In genomic region chr7:100171087-100171681, GRCh38 we compare ENCODE assay signal across 8 cellular contexts. TPM values are rescaled to one million over a fixed set of nuclear protein-coding genes. Genes with fewer than 3 reads are reported as not detected.
DNase-seq lines count a peak whose midpoint lies in the region; ATAC-seq, FAIRE-seq and TF ChIP-seq lines count a peak whose summit lies in the region.
"Had no signal": no experiment of that assay in that cellular context is flagged by ENCODE, and none has a peak within 500 bp of the region (broad histone marks: within the 10 kb centered on the region; RNA-seq: fewer than 3 reads in every experiment).

No MANE protein-coding gene starts in this region.

- no peak for TF ChIP-seq RAD21 in H1 (IDR thresholded peaks at IDR 0.05 in 1 of 2, conservative IDR thresholded peaks at IDR 0.05 in 1 of 2; ENCODE audit: low read depth in 2 of 2, low read length in 2 of 2)

- FAIRE-seq in H1 (lab: Jason Lieb, UNC), result no peak

- ATAC-seq in GM21576 (IDR thresholded peaks at IDR 0.05; ENCODE audit: unreplicated experiment), result no peak

- peak overlapping the region; percentile 57 for H3K4me3 ChIP-seq in OCI-LY1 (ENCODE audit: low read depth, low read length, poor library complexity, severe bottlenecking)
- peak overlapping the region; percentile 47 to 67 (median 56) for H3K4me3 ChIP-seq in H1 (ENCODE audit: extremely low read depth in 1 of 4, insufficient read depth in 2 of 4, low read depth in 3 of 4, low read length in 4 of 4)
- H3K4me3 ChIP-seq in sigmoid colon, result peak overlapping the region; percentile 6 to 52 (median 44)

- H4K5ac ChIP-seq in H1 (ENCODE audit: insufficient read length, low read depth, low read length), result no peak overlapping the region

- peaks cover 25% of the 10 kb centered on the region for H3K27me3 ChIP-seq in OCI-LY1 (ENCODE audit: insufficient read depth, low read length)
- peaks cover 0 to 10% (median 2%) of the 10 kb centered on the region in 4 experiments; a peak in 2 of 7 replicates for H3K27me3 ChIP-seq in H1 (replicated peaks in 1 of 4; ENCODE audit: control insufficient read depth in 3 of 4, extremely low read depth in 1 of 4, insufficient read depth in 3 of 4, low read length in 3 of 4)
- H3K27me3 ChIP-seq in sigmoid colon, result peaks cover 0 to 21% (median 13%) of the 10 kb centered on the region in 3 donors

- no peak overlapping the region; the same call in 1 of the 2 replicates for H2BK5ac ChIP-seq in H1 (ENCODE audit: low read depth, low read length)

- no peak overlapping the region for H2AK5ac ChIP-seq in H1 (ENCODE audit: low read depth, low read length)

- TF ChIP-seq CTCF in OCI-LY1 (IDR thresholded peaks at IDR 0.05; ENCODE audit: low read length) (no peak), H1 (IDR thresholded peaks at IDR 0.05; ENCODE audit: control extremely low read depth in 1 of 3, insufficient read depth in 1 of 3, low read depth in 1 of 3, low read length in 3 of 3) (no peak), sigmoid colon (IDR thresholded peaks at IDR 0.05) (no peak)

- WGBS in H1 (ENCODE audit: extremely low coverage in 1 of 2, insufficient coverage in 1 of 2, insufficient read length in 1 of 2, insufficient replicate concordance in 2 of 2, low coverage in 1 of 2, low lambda C conversion rate in 2 of 2, missing lambda C conversion rate in 1 of 2), 2 experiments, result 8% methylated on average over 28 of the region's 61 CpGs; no CpG with 5 or more reads in 1 of the 2 experiments
- WGBS in sigmoid colon, 2 donors, result 2 to 4% methylated on average over 61 of the region's 61 CpGs

- POLR2A ChIA-PET in H1 (lab: Charles Lee; ENCODE audit: partially characterized antibody), result interaction anchor here (0.7 to 11.0 kb wide), 12 partner anchors 8 to 84 kb away, joined by 3 to 145 read pairs (median 4); partner anchors contain the start of genes AP4M1, LAMTOR4, MBLAC1 and MCM7

- CTCF ChIA-PET in H1 (lab: Charles Lee; ENCODE audit: partially characterized antibody), result interaction anchor here (0.8 to 11.2 kb wide), 5 partner anchors 11 to 47 kb away, joined by 3 to 94 read pairs (median 3); no protein-coding TSS in a partner anchor

- no peak overlapping the region for H4K91ac ChIP-seq in H1 (replicated peaks; ENCODE audit: insufficient read length, low read length)

- no peaks in the 10 kb centered on the region; the same call in none of the 2 replicates for H3K79me1 ChIP-seq in H1 (ENCODE audit: low read depth, low read length)

- DNase-seq in H1 (ENCODE audit: low read depth in 1 of 2, low spot score in 2 of 2), result peak in 1 of 2 experiments; percentile 84
- no peak for DNase-seq in sigmoid colon
- DNase-seq in NCI-H2171 (lab: John Stamatoyannopoulos, UW), result no peak
- DNase-seq in NK-92 treated with Interleukin-12 subunit alpha and Interleukin-12 subunit beta, amount 100 ng/mL, for 24 hours (lab: John Stamatoyannopoulos, UW), result no peak

- H3K9ac ChIP-seq in OCI-LY1 (ENCODE audit: low read length) (peak overlapping the region; percentile 21; the same call in 1 of the 2 replicates), H1 (replicated peaks in 1 of 4; ENCODE audit: extremely low read depth in 1 of 4, low read depth in 3 of 4, low read length in 3 of 4) (0 out of 7 replicates have a peak overlapping the region, but pooled peaks of 1 of the 4 experiments have one; percentile 13)
- H3K9ac ChIP-seq: KMS-11 had no signal

- no peak overlapping the region for H4K8ac ChIP-seq in H1 (ENCODE audit: extremely low read depth, insufficient read depth, low read length)

- H2AFZ ChIP-seq in OCI-LY1 (ENCODE audit: low read length) (no peak overlapping the region), H1 (ENCODE audit: low read length) (no peak overlapping the region)

- H3K4me1 ChIP-seq in OCI-LY1 (ENCODE audit: insufficient read depth, low read length, severe bottlenecking) (peaks cover 28% of the 10 kb centered on the region), H1 (replicated peaks in 1 of 4; ENCODE audit: control insufficient read depth in 3 of 4, insufficient read depth in 4 of 4, low read length in 3 of 4) (peaks cover 11 to 30% (median 19%) of the 10 kb centered on the region in 4 experiments), sigmoid colon (peaks cover 0 to 36% (median 30%) of the 10 kb centered on the region in 4 donors)

- H3K27ac ChIP-seq in OCI-LY1 (ENCODE audit: low read depth, low read length, poor library complexity, severe bottlenecking) (no peak overlapping the region), H1 (ENCODE audit: low read depth, low read length) (no peak overlapping the region), sigmoid colon (no peak overlapping the region)
- H3K27ac ChIP-seq: epithelial cell of prostate, KMS-11 had no signal

- H3K79me2 ChIP-seq in OCI-LY1 (ENCODE audit: insufficient read depth, low read length), result no peaks in the 10 kb centered on the region
- peaks cover 0 to 2% of the 10 kb centered on the region in 2 experiments; a peak in 2 of 4 replicates for H3K79me2 ChIP-seq in H1 (ENCODE audit: control insufficient read depth in 1 of 2, insufficient read depth in 2 of 2, low read length in 2 of 2)

- 0 out of 3 replicates have a peak, but pooled peaks of 1 of the 2 experiments have one; percentile 38 for TF ChIP-seq POLR2A in H1 (IDR thresholded peaks at IDR 0.05; ENCODE audit: control extremely low read depth in 1 of 2, low read depth in 2 of 2, low read length in 2 of 2)
- no peak for TF ChIP-seq POLR2A in sigmoid colon (IDR thresholded peaks at IDR 0.05)

- H3K36me3 ChIP-seq in OCI-LY1 (ENCODE audit: insufficient read depth, low read length), result no peaks in the 10 kb centered on the region; the same call in 1 of the 2 replicates
- H3K36me3 ChIP-seq in H1 (ENCODE audit: control insufficient read depth in 2 of 4, insufficient read depth in 4 of 4, low read length in 3 of 4), result peaks cover 0 to 8% (median 1%) of the 10 kb centered on the region in 4 experiments; a peak in 3 of 8 replicates
- H3K36me3 ChIP-seq in sigmoid colon, result no peaks in the 10 kb centered on the region

- H2BK12ac ChIP-seq in H1 (ENCODE audit: low read depth, low read length), result no peak overlapping the region

- TF ChIP-seq EP300 in H1 (IDR thresholded peaks at IDR 0.05; ENCODE audit: borderline replicate concordance in 1 of 2, low read depth in 2 of 2, low read length in 2 of 2), result no peak
- no peak for TF ChIP-seq EP300 in sigmoid colon (IDR thresholded peaks at IDR 0.05)

- H3K56ac ChIP-seq in H1 (replicated peaks; ENCODE audit: insufficient read length, low read depth, low read length), result no peak overlapping the region

- H3K23ac ChIP-seq in H1 (ENCODE audit: insufficient read length), result no peak overlapping the region

- no peaks in the 10 kb centered on the region for H3K9me2 ChIP-seq in OCI-LY1 (ENCODE audit: low read depth, low read length)

- no peaks in the 10 kb centered on the region; the same call in 1 of the 2 replicates for H3F3A ChIP-seq in OCI-LY1 (ENCODE audit: insufficient read depth, low read length)

- H3K9me3 ChIP-seq in OCI-LY1 (ENCODE audit: low read length) (no peaks in the 10 kb centered on the region), H1 (ENCODE audit: insufficient read depth in 2 of 2, low read depth in 1 of 2, low read length in 1 of 2) (no peaks in the 10 kb centered on the region), sigmoid colon (no peaks in the 10 kb centered on the region)

- no peak overlapping the region for H3K4ac ChIP-seq in H1 (replicated peaks; ENCODE audit: insufficient read length, low read depth, low read length)

- peaks cover 14% of the 10 kb centered on the region; the same call in 1 of the 2 replicates for H3K23me2 ChIP-seq in H1 (ENCODE audit: low read depth, low read length)

- intact Hi-C loops in sigmoid colon (cut with DNase I), result no loop called here

- H2BK120ac ChIP-seq in H1 (replicated peaks; ENCODE audit: low read depth, low read length), result no peak overlapping the region

- H2BK20ac ChIP-seq in H1 (ENCODE audit: low read length), result no peak overlapping the region

- no peak overlapping the region for H3K14ac ChIP-seq in H1 (ENCODE audit: insufficient read length)

- peak overlapping the region; percentile 76 for H3K4me2 ChIP-seq in OCI-LY1 (ENCODE audit: low read length)
- H3K4me2 ChIP-seq in H1 (ENCODE audit: insufficient read depth in 1 of 2, low read depth in 2 of 2, low read length in 2 of 2), result peak overlapping the region; percentile 76 to 81
- H3K4me2 ChIP-seq: KMS-11 had no signal

- H4K20me1 ChIP-seq in OCI-LY1 (ENCODE audit: insufficient read depth, low read length), result no peaks in the 10 kb centered on the region
- peaks cover 0 to 15% of the 10 kb centered on the region in 2 experiments for H4K20me1 ChIP-seq in H1 (replicated peaks in 1 of 2; ENCODE audit: control insufficient read depth in 1 of 2, insufficient read depth in 2 of 2, low read length in 2 of 2)

- H2BK15ac ChIP-seq in H1 (ENCODE audit: low read length), result no peak overlapping the region

- no peak overlapping the region; the same call in none of the 2 replicates for H3K18ac ChIP-seq in H1 (ENCODE audit: extremely low read depth, low read length)

RNA-seq across cellular contexts. Expression of gene GAL3ST4, which starts 2.8 kb away (rescaled TPM):
- 5.1 and 5.3 TPM in 2 replicates for total RNA-seq in H1 (2021; fragmentation: NEBNext Ultra II Directional; extraction: Animal tissue kit (Norgen Biotek cat#: 25700))
- 13.8 and 15.8 TPM in 2 replicates for polyA plus RNA-seq in H1 (2011; rRNA removed)
- 9.7 TPM for polyA plus RNA-seq in H1 (2011; cell fraction: cytosol; rRNA removed)
- 16.7 TPM for polyA plus RNA-seq in H1 (2011; cell fraction: nucleus; rRNA removed)
- polyA plus RNA-seq in H1 (2012, experiment 1 of 2), result 6.8 to 11.1 TPM (median 8.5 TPM) in 4 replicates
- 5.8 TPM for polyA plus RNA-seq in H1 (2012, experiment 2 of 2)
- 9.2 TPM for polyA plus RNA-seq in H1 (2013, experiment 1 of 2)
- 9.8 TPM for polyA plus RNA-seq in H1 (2013, experiment 2 of 2)
- 6.7 and 6.9 TPM in 2 replicates for polyA minus RNA-seq in H1 (2011; rRNA and poly(A)+ RNA removed)
- 6.5 TPM for polyA minus RNA-seq in H1 (2011; cell fraction: cytosol; rRNA and poly(A)+ RNA removed)
- 3.9 TPM for polyA minus RNA-seq in H1 (2011; cell fraction: nucleus; rRNA and poly(A)+ RNA removed)
- total RNA-seq in sigmoid colon, result 1 to 10 TPM; 1.2 to 6.4 (median 3.1) TPM
- polyA plus RNA-seq in sigmoid colon, result 1 to 10 TPM; 1.2 to 6.2 (median 3.9) TPM

RNA-seq across cellular contexts. Expression of gene GPC2, which starts 6.0 kb away (rescaled TPM):
- 44.8 and 46.8 TPM in 2 replicates for total RNA-seq in H1 (2021; fragmentation: NEBNext Ultra II Directional; extraction: Animal tissue kit (Norgen Biotek cat#: 25700))
- polyA plus RNA-seq in H1 (2011; rRNA removed) (25.3 and 47.8 TPM in 2 replicates), sigmoid colon (1 to 10 TPM in 1 of 3 donors, not detected in 2; 5.3 TPM)
- polyA plus RNA-seq in H1 (2011; cell fraction: cytosol; rRNA removed), result 39.1 TPM
- 158 TPM for polyA plus RNA-seq in H1 (2011; cell fraction: nucleus; rRNA removed)
- 31.9 to 46.9 TPM (median 42.9 TPM) in 4 replicates for polyA plus RNA-seq in H1 (2012, experiment 1 of 2)
- 31.2 TPM for polyA plus RNA-seq in H1 (2012, experiment 2 of 2)
- polyA plus RNA-seq in H1 (2013, experiment 1 of 2), result 36.0 TPM
- polyA plus RNA-seq in H1 (2013, experiment 2 of 2), result 33.6 TPM
- polyA minus RNA-seq in H1 (2011; rRNA and poly(A)+ RNA removed), result 12.6 and 14.1 TPM in 2 replicates
- polyA minus RNA-seq in H1 (2011; cell fraction: cytosol; rRNA and poly(A)+ RNA removed), result 18.3 TPM
- polyA minus RNA-seq in H1 (2011; cell fraction: nucleus; rRNA and poly(A)+ RNA removed), result 40.0 TPM
- 1 to 10 TPM in 1 of 4 donors, under 1 TPM in 3; 0.41 to 1.7 (median 0.60) TPM for total RNA-seq in sigmoid colon

RNA-seq across cellular contexts. Expression of gene STAG3, which starts 6.5 kb away (rescaled TPM):
- total RNA-seq in H1 (2021; fragmentation: NEBNext Ultra II Directional; extraction: Animal tissue kit (Norgen Biotek cat#: 25700)), result 3.3 and 3.8 TPM in 2 replicates
- polyA plus RNA-seq in H1 (2011; rRNA removed) (1.3 and 1.9 TPM in 2 replicates), sigmoid colon (10 to 100 TPM in 1 of 3 donors, 1 to 10 TPM in 1, under 1 TPM in 1; 0.92 to 32.6 (median 3.6) TPM)
- 1.6 TPM for polyA plus RNA-seq in H1 (2011; cell fraction: cytosol; rRNA removed)
- 6.5 TPM for polyA plus RNA-seq in H1 (2011; cell fraction: nucleus; rRNA removed)
- polyA plus RNA-seq in H1 (2012, experiment 1 of 2), result 5.3 to 7.8 TPM (median 6.2 TPM) in 4 replicates
- 3.1 TPM for polyA plus RNA-seq in H1 (2012, experiment 2 of 2)
- 1.8 TPM for polyA plus RNA-seq in H1 (2013, experiment 1 of 2)
- 1.5 TPM for polyA plus RNA-seq in H1 (2013, experiment 2 of 2)
- polyA minus RNA-seq in H1 (2011; rRNA and poly(A)+ RNA removed), result 3.2 and 4.2 TPM in 2 replicates
- polyA minus RNA-seq in H1 (2011; cell fraction: cytosol; rRNA and poly(A)+ RNA removed), result 0.44 TPM
- polyA minus RNA-seq in H1 (2011; cell fraction: nucleus; rRNA and poly(A)+ RNA removed), result 1.5 TPM
- total RNA-seq in sigmoid colon, result under 1 TPM in 2 of 4 donors, not detected in 2; 0.14 to 0.36 TPM

RNA-seq across cellular contexts. Expression of gene TRAPPC14, which starts 12.7 kb away (rescaled TPM):
- 20.2 and 22.1 TPM in 2 replicates for total RNA-seq in H1 (2021; fragmentation: NEBNext Ultra II Directional; extraction: Animal tissue kit (Norgen Biotek cat#: 25700))
- polyA plus RNA-seq in H1 (2011; rRNA removed) (11.9 and 19.6 TPM in 2 replicates), sigmoid colon (10 to 100 TPM; 14.4 to 39.3 (median 15.3) TPM)
- 8.6 TPM for polyA plus RNA-seq in H1 (2011; cell fraction: cytosol; rRNA removed)
- polyA plus RNA-seq in H1 (2011; cell fraction: nucleus; rRNA removed), result 55.1 TPM
- polyA plus RNA-seq in H1 (2012, experiment 1 of 2), result 13.7 to 21.2 TPM (median 20.2 TPM) in 4 replicates
- 16.9 TPM for polyA plus RNA-seq in H1 (2012, experiment 2 of 2)
- polyA plus RNA-seq in H1 (2013, experiment 1 of 2), result 16.6 TPM
- 15.0 TPM for polyA plus RNA-seq in H1 (2013, experiment 2 of 2)
- polyA minus RNA-seq in H1 (2011; rRNA and poly(A)+ RNA removed), result 8.3 and 8.7 TPM in 2 replicates
- 6.9 TPM for polyA minus RNA-seq in H1 (2011; cell fraction: cytosol; rRNA and poly(A)+ RNA removed)
- 21.6 TPM for polyA minus RNA-seq in H1 (2011; cell fraction: nucleus; rRNA and poly(A)+ RNA removed)
- 10 to 100 TPM in 1 of 4 donors, 1 to 10 TPM in 3; 3.9 to 11.6 (median 6.3) TPM for total RNA-seq in sigmoid colon

RNA-seq across cellular contexts. Expression of gene LAMTOR4, which starts 22.5 kb away (rescaled TPM):
- 153 and 161 TPM in 2 replicates for total RNA-seq in H1 (2021; fragmentation: NEBNext Ultra II Directional; extraction: Animal tissue kit (Norgen Biotek cat#: 25700))
- polyA plus RNA-seq in H1 (2011; rRNA removed) (622 and 735 TPM in 2 replicates), sigmoid colon (100 to 1,000 TPM; 409 to 626 (median 469) TPM)
- polyA plus RNA-seq in H1 (2011; cell fraction: cytosol; rRNA removed), result 505 TPM
- 363 TPM for polyA plus RNA-seq in H1 (2011; cell fraction: nucleus; rRNA removed)
- 152 to 293 TPM (median 281 TPM) in 4 replicates for polyA plus RNA-seq in H1 (2012, experiment 1 of 2)
- 327 TPM for polyA plus RNA-seq in H1 (2012, experiment 2 of 2)
- polyA plus RNA-seq in H1 (2013, experiment 1 of 2), result 160 TPM
- 154 TPM for polyA plus RNA-seq in H1 (2013, experiment 2 of 2)
- 44.3 and 46.6 TPM in 2 replicates for polyA minus RNA-seq in H1 (2011; rRNA and poly(A)+ RNA removed)
- polyA minus RNA-seq in H1 (2011; cell fraction: cytosol; rRNA and poly(A)+ RNA removed), result 43.1 TPM
- 53.3 TPM for polyA minus RNA-seq in H1 (2011; cell fraction: nucleus; rRNA and poly(A)+ RNA removed)
- total RNA-seq in sigmoid colon, result 100 to 1,000 TPM; 222 to 309 (median 264) TPM

Comparison
In these comparisons a context has a peak if more than half of its experiments do, and no peak if none do; other contexts are left out.
1. RNA of gene GPC2, which starts 6.0 kb away (total RNA-seq): 44.8 to 46.8 TPM in H1; 0.41 to 1.7 TPM in sigmoid colon; every median in the first group is over 10 times any median in the second.
2. Peak in every context shown above with its lines, with median percentiles within 50 percentile points of each other: H3K4me3 ChIP-seq.